In the genomic region with DNA sequence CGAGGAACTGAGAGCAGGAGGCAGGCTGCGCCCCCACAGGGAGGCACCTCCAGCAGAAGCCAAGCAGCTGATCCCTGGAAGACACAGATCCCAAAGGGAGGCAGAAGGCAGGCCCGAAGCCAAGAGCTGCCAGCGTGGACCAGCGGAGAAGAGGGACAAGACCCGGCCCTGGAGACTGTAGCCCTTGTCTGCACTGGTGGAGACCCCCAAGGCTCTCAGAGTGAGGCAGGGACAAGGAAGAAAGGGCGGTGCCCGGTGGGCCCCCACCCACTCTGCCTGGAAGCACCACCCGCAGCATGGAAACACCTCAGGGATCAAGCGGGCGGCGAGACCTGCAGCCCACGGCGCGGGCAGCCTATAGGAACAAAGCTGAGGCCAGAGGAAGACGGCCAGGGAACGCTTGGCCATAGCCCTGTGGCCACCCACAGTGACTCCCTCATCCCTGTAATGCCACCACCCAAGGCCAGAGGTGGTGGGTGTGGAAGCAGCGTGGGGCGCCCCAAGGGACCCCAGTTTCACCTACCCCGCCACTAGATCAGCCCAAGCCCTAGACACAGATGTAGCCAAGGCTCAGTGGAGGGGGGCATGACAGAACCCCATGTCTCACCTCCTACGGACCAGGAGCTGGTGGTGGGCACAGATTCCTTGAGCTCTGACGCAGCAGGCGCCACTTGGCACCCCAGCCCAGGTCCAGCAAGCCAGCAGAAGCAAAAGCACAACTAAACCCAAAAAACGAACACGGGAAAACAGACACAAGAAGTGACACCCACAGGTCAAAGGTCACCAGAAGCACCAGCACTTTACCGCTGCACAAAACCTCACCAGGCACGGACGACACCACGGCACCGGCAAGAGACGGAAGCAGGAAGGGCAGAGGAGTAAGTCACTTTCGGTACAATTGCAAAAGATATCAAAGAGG, we compare ENCODE assay signal across 1 cellular context.
TF ChIP-seq lines count a peak whose summit lies in the region.

No MANE protein-coding gene starts in this region.

TF ChIP-seq in HEK293, 187 proteins besides CTCF, POLR2A, EP300 and RAD21 (continued from another document):
- no peak for TF ChIP-seq ZNF398 (tag by site-specific recombination; IDR thresholded peaks at IDR 0.05)
- TF ChIP-seq ZNF707 (tag by site-specific recombination; IDR thresholded peaks at IDR 0.05): no peak
- no peak for TF ChIP-seq ZNF175 (tag by site-specific recombination; IDR thresholded peaks at IDR 0.05)
- TF ChIP-seq TCF7L2 (IDR thresholded peaks at IDR 0.05; ENCODE audit: borderline replicate concordance, low read depth, low read length): no peak
- no peak for TF ChIP-seq ZNF121 (tag by site-specific recombination; IDR thresholded peaks at IDR 0.05)
- TF ChIP-seq, protein P1, sequence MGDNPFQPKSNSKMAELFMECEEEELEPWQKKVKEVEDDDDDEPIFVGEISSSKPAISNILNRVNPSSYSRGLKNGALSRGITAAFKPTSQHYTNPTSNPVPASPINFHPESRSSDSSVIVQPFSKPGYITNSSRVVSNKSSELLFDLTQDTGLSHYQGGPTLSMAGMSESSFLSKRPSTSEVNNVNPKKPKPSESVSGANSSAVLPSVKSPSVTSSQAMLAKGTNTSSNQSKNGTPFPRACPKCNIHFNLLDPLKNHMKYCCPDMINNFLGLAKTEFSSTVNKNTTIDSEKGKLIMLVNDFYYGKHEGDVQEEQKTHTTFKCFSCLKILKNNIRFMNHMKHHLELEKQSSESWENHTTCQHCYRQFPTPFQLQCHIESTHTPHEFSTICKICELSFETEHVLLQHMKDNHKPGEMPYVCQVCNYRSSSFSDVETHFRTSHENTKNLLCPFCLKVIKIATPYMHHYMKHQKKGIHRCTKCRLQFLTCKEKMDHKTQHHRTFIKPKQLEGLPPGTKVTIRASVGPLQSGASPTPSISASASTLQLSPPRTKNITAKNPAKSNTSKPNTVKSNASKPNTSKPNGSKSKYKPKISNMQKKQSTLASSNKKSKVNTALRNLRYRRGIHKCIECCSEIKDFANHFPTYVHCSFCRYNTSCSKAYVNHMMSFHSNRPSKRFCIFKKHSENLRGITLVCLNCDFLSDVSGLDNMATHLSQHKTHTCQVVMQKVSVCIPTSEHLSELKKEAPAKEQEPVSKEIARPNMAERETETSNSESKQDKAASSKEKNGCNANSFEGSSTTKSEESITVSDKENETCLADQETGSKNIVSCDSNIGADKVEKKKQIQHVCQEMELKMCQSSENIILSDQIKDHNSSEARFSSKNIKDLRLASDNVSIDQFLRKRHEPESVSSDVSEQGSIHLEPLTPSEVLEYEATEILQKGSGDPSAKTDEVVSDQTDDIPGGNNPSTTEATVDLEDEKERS (tag by site-specific recombination; IDR thresholded peaks at IDR 0.05): no peak
- no peak for TF ChIP-seq RBAK (tag by site-specific recombination; IDR thresholded peaks at IDR 0.05)
- TF ChIP-seq TSHZ1 (tag by site-specific recombination; IDR thresholded peaks at IDR 0.05; ENCODE audit: borderline replicate concordance): no peak
- TF ChIP-seq SALL2 (tag by site-specific recombination; IDR thresholded peaks at IDR 0.05; ENCODE audit: borderline replicate concordance): no peak
- no peak for TF ChIP-seq ZXDB (tag by site-specific recombination; IDR thresholded peaks at IDR 0.05)
- TF ChIP-seq INSM2 (tag by site-specific recombination; IDR thresholded peaks at IDR 0.05): no peak
- no peak for TF ChIP-seq ZEB2 (tag by site-specific recombination; IDR thresholded peaks at IDR 0.05)
- no peak for TF ChIP-seq BCL6B (tag by site-specific recombination; IDR thresholded peaks at IDR 0.05)
- peak; percentile 59; the same call in 1 of the 2 replicates for TF ChIP-seq GLIS2 (tag by site-specific recombination; IDR thresholded peaks at IDR 0.05)
- TF ChIP-seq ZBTB1 (tag by site-specific recombination; IDR thresholded peaks at IDR 0.05): no peak
- TF ChIP-seq, protein P2, sequence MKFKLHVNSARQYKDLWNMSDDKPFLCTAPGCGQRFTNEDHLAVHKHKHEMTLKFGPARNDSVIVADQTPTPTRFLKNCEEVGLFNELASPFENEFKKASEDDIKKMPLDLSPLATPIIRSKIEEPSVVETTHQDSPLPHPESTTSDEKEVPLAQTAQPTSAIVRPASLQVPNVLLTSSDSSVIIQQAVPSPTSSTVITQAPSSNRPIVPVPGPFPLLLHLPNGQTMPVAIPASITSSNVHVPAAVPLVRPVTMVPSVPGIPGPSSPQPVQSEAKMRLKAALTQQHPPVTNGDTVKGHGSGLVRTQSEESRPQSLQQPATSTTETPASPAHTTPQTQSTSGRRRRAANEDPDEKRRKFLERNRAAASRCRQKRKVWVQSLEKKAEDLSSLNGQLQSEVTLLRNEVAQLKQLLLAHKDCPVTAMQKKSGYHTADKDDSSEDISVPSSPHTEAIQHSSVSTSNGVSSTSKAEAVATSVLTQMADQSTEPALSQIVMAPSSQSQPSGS (tag by site-specific recombination; IDR thresholded peaks at IDR 0.05; ENCODE audit: low read depth): no peak
- TF ChIP-seq, protein P3, sequence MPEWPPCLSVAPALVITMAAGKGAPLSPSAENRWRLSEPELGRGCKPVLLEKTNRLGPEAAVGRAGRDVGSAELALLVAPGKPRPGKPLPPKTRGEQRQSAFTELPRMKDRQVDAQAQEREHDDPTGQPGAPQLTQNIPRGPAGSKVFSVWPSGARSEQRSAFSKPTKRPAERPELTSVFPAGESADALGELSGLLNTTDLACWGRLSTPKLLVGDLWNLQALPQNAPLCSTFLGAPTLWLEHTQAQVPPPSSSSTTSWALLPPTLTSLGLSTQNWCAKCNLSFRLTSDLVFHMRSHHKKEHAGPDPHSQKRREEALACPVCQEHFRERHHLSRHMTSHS (tag by site-specific recombination; IDR thresholded peaks at IDR 0.05): no peak
- peak; percentile 81 for TF ChIP-seq EGR2 (tag by site-specific recombination; IDR thresholded peaks at IDR 0.05; ENCODE audit: low read depth)
- no peak for TF ChIP-seq ZFP69B (tag by site-specific recombination; IDR thresholded peaks at IDR 0.05)
- peak; percentile 58; the same call in 1 of the 2 replicates for TF ChIP-seq GLIS1 (tag by site-specific recombination; IDR thresholded peaks at IDR 0.05)
- no peak for TF ChIP-seq ZNF341 (tag by site-specific recombination; IDR thresholded peaks at IDR 0.05; ENCODE audit: low read depth)
- no peak for TF ChIP-seq ZNF621 (tag by site-specific recombination; IDR thresholded peaks at IDR 0.05)
- TF ChIP-seq ZNF155 (tag by site-specific recombination; IDR thresholded peaks at IDR 0.05): no peak
- no peak for TF ChIP-seq ZFP37 (tag by site-specific recombination; IDR thresholded peaks at IDR 0.05)
- TF ChIP-seq SP7 (tag by site-specific recombination; IDR thresholded peaks at IDR 0.05): no peak
- no peak for TF ChIP-seq MEIS1 (CRISPR knock-in tag; IDR thresholded peaks at IDR 0.05; ENCODE audit: borderline replicate concordance)
- TF ChIP-seq ZNF404 (tag by site-specific recombination; IDR thresholded peaks at IDR 0.05): no peak
- TF ChIP-seq, protein P4, sequence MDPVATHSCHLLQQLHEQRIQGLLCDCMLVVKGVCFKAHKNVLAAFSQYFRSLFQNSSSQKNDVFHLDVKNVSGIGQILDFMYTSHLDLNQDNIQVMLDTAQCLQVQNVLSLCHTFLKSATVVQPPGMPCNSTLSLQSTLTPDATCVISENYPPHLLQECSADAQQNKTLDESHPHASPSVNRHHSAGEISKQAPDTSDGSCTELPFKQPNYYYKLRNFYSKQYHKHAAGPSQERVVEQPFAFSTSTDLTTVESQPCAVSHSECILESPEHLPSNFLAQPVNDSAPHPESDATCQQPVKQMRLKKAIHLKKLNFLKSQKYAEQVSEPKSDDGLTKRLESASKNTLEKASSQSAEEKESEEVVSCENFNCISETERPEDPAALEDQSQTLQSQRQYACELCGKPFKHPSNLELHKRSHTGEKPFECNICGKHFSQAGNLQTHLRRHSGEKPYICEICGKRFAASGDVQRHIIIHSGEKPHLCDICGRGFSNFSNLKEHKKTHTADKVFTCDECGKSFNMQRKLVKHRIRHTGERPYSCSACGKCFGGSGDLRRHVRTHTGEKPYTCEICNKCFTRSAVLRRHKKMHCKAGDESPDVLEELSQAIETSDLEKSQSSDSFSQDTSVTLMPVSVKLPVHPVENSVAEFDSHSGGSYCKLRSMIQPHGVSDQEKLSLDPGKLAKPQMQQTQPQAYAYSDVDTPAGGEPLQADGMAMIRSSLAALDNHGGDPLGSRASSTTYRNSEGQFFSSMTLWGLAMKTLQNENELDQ (tag by site-specific recombination; IDR thresholded peaks at IDR 0.05; ENCODE audit: low read depth): no peak
- TF ChIP-seq ZFHX2 (tag by site-specific recombination; conservative IDR thresholded peaks at IDR 0.05): peak; percentile 73
- no peak for TF ChIP-seq PRDM1 (tag by site-specific recombination; IDR thresholded peaks at IDR 0.05)
- no peak for TF ChIP-seq REPIN1 (tag by site-specific recombination; IDR thresholded peaks at IDR 0.05; ENCODE audit: low read depth)
- no peak for TF ChIP-seq ZNF610 (tag by site-specific recombination; IDR thresholded peaks at IDR 0.05; ENCODE audit: borderline replicate concordance)
- TF ChIP-seq, protein P5, sequence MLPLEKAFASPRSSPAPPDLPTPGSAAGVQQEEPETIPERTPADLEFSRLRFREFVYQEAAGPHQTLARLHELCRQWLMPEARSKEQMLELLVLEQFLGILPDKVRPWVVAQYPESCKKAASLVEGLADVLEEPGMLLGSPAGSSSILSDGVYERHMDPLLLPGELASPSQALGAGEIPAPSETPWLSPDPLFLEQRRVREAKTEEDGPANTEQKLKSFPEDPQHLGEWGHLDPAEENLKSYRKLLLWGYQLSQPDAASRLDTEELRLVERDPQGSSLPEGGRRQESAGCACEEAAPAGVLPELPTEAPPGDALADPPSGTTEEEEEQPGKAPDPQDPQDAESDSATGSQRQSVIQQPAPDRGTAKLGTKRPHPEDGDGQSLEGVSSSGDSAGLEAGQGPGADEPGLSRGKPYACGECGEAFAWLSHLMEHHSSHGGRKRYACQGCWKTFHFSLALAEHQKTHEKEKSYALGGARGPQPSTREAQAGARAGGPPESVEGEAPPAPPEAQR (tag by site-specific recombination; IDR thresholded peaks at IDR 0.05): no peak
- TF ChIP-seq ZNF274 (IDR thresholded peaks at IDR 0.05; ENCODE audit: low read length): no peak
- TF ChIP-seq ZNF274 (tag by site-specific recombination; IDR thresholded peaks at IDR 0.05; ENCODE audit: borderline replicate concordance): no peak
- TF ChIP-seq HOXA7 (CRISPR knock-in tag; IDR thresholded peaks at IDR 0.05; ENCODE audit: borderline replicate concordance): no peak
- TF ChIP-seq ZBTB7A (tag by site-specific recombination; IDR thresholded peaks at IDR 0.05; ENCODE audit: low read depth): no peak
